28 cellular contexts compared by ENCODE assay signal in genomic region chr1:100234432-100234831, GRCh38. TPM values are rescaled to one million over a fixed set of nuclear protein-coding genes. Genes with fewer than 3 reads are reported as not detected.
"Had no signal": no experiment of that assay in that cellular context is flagged by ENCODE, and none has a peak within 500 bp of the region (broad histone marks: within the 10 kb centered on the region; RNA-seq: fewer than 3 reads in every experiment).

No MANE protein-coding gene starts in this region.

- H3K27me3 Mint-ChIP-seq: activated naive CD8-positive, alpha-beta T cell; effector memory CD8-positive, alpha-beta T cell had no signal

- H3K9me3 ChIP-seq: esophagus muscularis mucosa, left ventricle myocardium inferior, pancreas, psoas muscle, right atrium auricular region, suprapubic skin, tibial artery, upper lobe of right lung had no signal

- H3K27ac ChIP-seq: cardiac muscle cell, coronary artery, dorsolateral prefrontal cortex, esophagus muscularis mucosa, left ventricle myocardium inferior, pancreas, psoas muscle, right atrium auricular region, suprapubic skin, tibial artery, upper lobe of right lung, VCaP had no signal

- H3K27me3 ChIP-seq: cardiac muscle cell, dorsolateral prefrontal cortex, esophagus muscularis mucosa, pancreas, right atrium auricular region, suprapubic skin, tibial artery, upper lobe of right lung had no signal

- H3K4me3 Mint-ChIP-seq: activated naive CD8-positive, alpha-beta T cell; effector memory CD8-positive, alpha-beta T cell; T-helper 2 cell treated with Interferon-gamma antibody and Interleukin-4, amounts not matched to agents 5 μg/mL and 100 μg/mL, for 36 hours had no signal

- H3K9me3 Mint-ChIP-seq: effector memory CD8-positive, alpha-beta T cell; T-helper 2 cell treated with Interferon-gamma antibody and Interleukin-4, amounts not matched to agents 5 μg/mL and 100 μg/mL, for 36 hours had no signal

- H3K4me3 ChIP-seq: cardiac muscle cell, coronary artery, dorsolateral prefrontal cortex, esophagus muscularis mucosa, left ventricle myocardium inferior, lung, pancreas, psoas muscle, right atrium auricular region, smooth muscle cell, suprapubic skin, tibial artery, upper lobe of right lung had no signal

- H3K27ac Mint-ChIP-seq: activated naive CD8-positive, alpha-beta T cell; effector memory CD8-positive, alpha-beta T cell; T-helper 2 cell treated with Interferon-gamma antibody and Interleukin-4, amounts not matched to agents 5 μg/mL and 100 μg/mL, for 36 hours had no signal

- ATAC-seq: activated CD4-positive, CD25-positive, alpha-beta regulatory T cell treated with anti-CD3 and anti-CD28 coated beads, Interleukin-2, amount 50 U/mL, for 24 hours; effector memory CD8-positive, alpha-beta T cell; pancreas; psoas muscle; upper lobe of right lung had no signal

- DNase-seq: activated CD4-positive, alpha-beta T cell treated with anti-CD3 and anti-CD28 coated beads for 48 hours; activated CD4-positive, alpha-beta T cell treated with anti-CD3 and anti-CD28 coated beads, Interleukin-2, amount 50 U/mL, for 48 hours; activated CD8-positive, alpha-beta memory T cell treated with anti-CD3 and anti-CD28 coated beads for 24 hours; activated effector memory CD4-positive, alpha-beta T cell treated with Interleukin-2 at 50 U/mL for 16 hours; activated naive CD4-positive, alpha-beta T cell treated with Interleukin-2 at 50 U/mL for 16 hours; anterior cingulate cortex; dorsolateral prefrontal cortex; effector memory CD8-positive, alpha-beta T cell; left ventricle myocardium inferior; nucleus accumbens; pancreas; psoas muscle; stimulated activated CD4-positive, alpha-beta T cell treated with anti-CD3 and anti-CD28 coated beads, Interleukin-15, amount 100 ng/mL, for 24 hours; stimulated activated naive CD4-positive, alpha-beta T cell; T-helper 1 cell; tibial artery; upper lobe of right lung had no signal

- H3K4me1 ChIP-seq: esophagus muscularis mucosa, pancreas, psoas muscle, right atrium auricular region, suprapubic skin, tibial artery had no signal

RNA-seq across cellular contexts. Expression of gene LRRC39, which starts 56.4 kb away (rescaled TPM):
- polyA plus RNA-seq: smooth muscle cell had no signal
